Comparison of ENCODE assay signal across 8 cellular contexts in the genomic region with DNA sequence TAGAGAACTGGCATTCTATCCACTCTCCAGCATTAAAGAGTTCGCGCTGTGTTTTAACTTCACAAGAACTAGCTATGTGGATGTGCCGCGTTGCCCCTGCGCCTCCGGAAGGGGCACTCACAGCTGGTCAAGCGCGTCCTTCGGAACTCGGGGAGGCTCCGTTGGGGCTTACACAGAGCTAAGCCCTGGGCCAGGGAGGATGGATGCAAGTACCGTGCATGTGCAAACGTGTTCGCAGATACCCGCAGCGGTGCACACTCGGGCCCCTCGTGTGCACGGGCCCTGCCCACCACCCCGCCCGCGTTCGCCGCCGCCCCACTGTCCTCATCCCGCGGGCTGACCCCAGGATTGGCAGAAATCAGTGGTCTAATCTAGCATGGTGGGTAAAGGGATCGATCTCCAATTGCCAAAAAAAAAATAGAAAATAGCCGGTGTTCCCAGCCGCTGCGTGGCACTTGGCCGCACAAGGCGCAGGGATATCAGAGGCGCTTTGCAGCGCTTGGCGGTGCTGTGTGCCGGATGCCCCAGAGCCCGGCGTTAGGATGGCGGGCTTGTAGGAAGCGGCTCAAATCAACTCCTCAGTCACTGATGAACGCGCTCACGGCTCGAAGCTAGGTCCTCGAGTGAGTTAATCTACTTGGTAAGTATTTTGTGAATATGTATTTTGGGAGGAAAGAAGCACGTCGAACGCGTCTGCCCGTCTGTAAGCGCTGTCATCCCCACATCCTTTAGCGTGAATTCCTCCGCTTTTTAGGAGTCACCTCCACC. TPM values are rescaled to one million over a fixed set of nuclear protein-coding genes. Genes with fewer than 3 reads are reported as not detected.
DNase-seq lines count a peak whose midpoint lies in the region; ATAC-seq, FAIRE-seq and TF ChIP-seq lines count a peak whose summit lies in the region.

No MANE protein-coding gene starts in this region.

- TF ChIP-seq CTCF in KMS-11 (conservative IDR thresholded peaks at IDR 0.05; ENCODE audit: low read depth, low read length) (no peak), chondrocyte (IDR thresholded peaks at IDR 0.05) (peak; percentile 63), left lung (IDR thresholded peaks at IDR 0.05) (no peak)

- peak overlapping the region; percentile 87 for H3K4me3 Mint-ChIP-seq in chondrocyte (ENCODE audit: unreplicated experiment)

- DNase-seq in C1 segment of cervical spinal cord (lab: John Stamatoyannopoulos, UW) (peak in 11 of 14 donors; percentile 24 to 89 (median 48)), chondrocyte (ENCODE audit: low spot score) (peak; percentile 73), left lung (peak in 1 of 2 donors; percentile 74), cerebellum (ENCODE audit: low spot score) (no peak), ureter (ENCODE audit: low spot score) (no peak), GM12891 (ENCODE audit: insufficient read length, low spot score) (no peak)

- H3K27me3 ChIP-seq in KMS-11 (ENCODE audit: insufficient read depth, low read depth) (no peaks in the 10 kb centered on the region), left lung (peaks cover 78 to 97% of the 10 kb centered on the region in 2 donors), thymus (ENCODE audit: control insufficient read depth, insufficient read depth) (peaks cover 66% of the 10 kb centered on the region)

- no peaks in the 10 kb centered on the region for H4K20me1 ChIP-seq in KMS-11 (ENCODE audit: insufficient read depth)

- H3K79me2 ChIP-seq in KMS-11 (ENCODE audit: insufficient read depth, low read depth) = no peaks in the 10 kb centered on the region

- no peak overlapping the region for H3K9ac ChIP-seq in KMS-11

- intact Hi-C loops in left lung (cut with DNase I) = no loop called here

- WGBS in thymus = 3% methylated on average over 54 of the region's 54 CpGs

- no peak for TF ChIP-seq POLR2A in GM12891 (IDR thresholded peaks at IDR 0.05; ENCODE audit: low read depth, low read length)

- H3K9me3 ChIP-seq in left lung (no peaks in the 10 kb centered on the region), thymus (ENCODE audit: control insufficient read depth) (peaks cover 1% of the 10 kb centered on the region)

- H3K36me3 ChIP-seq in KMS-11 (ENCODE audit: insufficient read depth) (no peaks in the 10 kb centered on the region), left lung (no peaks in the 10 kb centered on the region), thymus (ENCODE audit: control insufficient read depth, insufficient read depth) (no peaks in the 10 kb centered on the region)

- peaks cover 64% of the 10 kb centered on the region for H3K4me1 Mint-ChIP-seq in chondrocyte (ENCODE audit: low read depth)

- H3K27ac Mint-ChIP-seq in chondrocyte (ENCODE audit: unreplicated experiment) = peak overlapping the region; percentile 83

- ATAC-seq in left lung = peak; percentile 53

- H3K9me3 Mint-ChIP-seq in chondrocyte (ENCODE audit: low read depth) = no peaks in the 10 kb centered on the region

- H3K27me3 Mint-ChIP-seq in chondrocyte (ENCODE audit: low read depth) = peaks cover 4% of the 10 kb centered on the region

- H3K27ac ChIP-seq in KMS-11 = no peak overlapping the region
- no peak overlapping the region for H3K27ac ChIP-seq in left lung
- H3K27ac ChIP-seq in thymus (ENCODE audit: low read depth) = no peak overlapping the region

- H3K36me3 Mint-ChIP-seq in chondrocyte (ENCODE audit: low read depth) = no peaks in the 10 kb centered on the region

- H3K4me1 ChIP-seq in KMS-11 (ENCODE audit: low read depth, poor library complexity, severe bottlenecking) = peaks cover 38% of the 10 kb centered on the region
- H3K4me1 ChIP-seq in left lung = peaks cover 27 to 64% of the 10 kb centered on the region in 2 donors
- H3K4me1 ChIP-seq in thymus (ENCODE audit: control insufficient read depth, insufficient read depth, low read length) = peaks cover 15% of the 10 kb centered on the region

- H3K4me3 ChIP-seq in KMS-11 (IDR thresholded peaks at IDR 0.05; ENCODE audit: insufficient read depth, low read depth, low read length) = peak overlapping the region; percentile 21
- peak overlapping the region; percentile 16 to 35 for H3K4me3 ChIP-seq in left lung
- H3K4me3 ChIP-seq in thymus (ENCODE audit: low read length) = peak overlapping the region; percentile 40

- H3K4me2 ChIP-seq in KMS-11 = peak overlapping the region; percentile 85

- no peak overlapping the region; the same call in 1 of the 2 replicates for H2AFZ ChIP-seq in KMS-11 (ENCODE audit: low read depth)

- FAIRE-seq in GM12891 (lab: Jason Lieb, UNC) = no peak

TF ChIP-seq in GM12891, 5 proteins besides CTCF, POLR2A, EP300 and RAD21:
- TF ChIP-seq PAX5 (IDR thresholded peaks at IDR 0.05; ENCODE audit: insufficient read depth, low read length, severe bottlenecking) (no peak), POLR2AphosphoS5 (IDR thresholded peaks at IDR 0.05; ENCODE audit: low read depth, low read length) (no peak), SPI1 (IDR thresholded peaks at IDR 0.05; ENCODE audit: low read depth, low read length) (no peak), TAF1 (IDR thresholded peaks at IDR 0.05; ENCODE audit: low read depth, low read length) (no peak), POU2F2 (IDR thresholded peaks at IDR 0.05; ENCODE audit: low read depth, low read length) (no peak)
TF ChIP-seq in GM12891: peak in this region for 0.

RNA-seq across cellular contexts. Expression of a gene that starts 1.0 kb away (rescaled TPM):
- 30.2 to 69.6 TPM (median 30.5 TPM) in 3 replicates for total RNA-seq in chondrocyte
- under 1 TPM; 0.58 to 0.92 TPM for total RNA-seq in left lung
- 0.11 TPM for polyA plus RNA-seq in thymus
- total RNA-seq in cerebellum = 29.9 TPM
- 12.1 TPM for total RNA-seq in ureter
- not detected for polyA plus RNA-seq in GM12891 (2012; ENCODE audit: low read depth, missing spikeins)

Comparison
In these comparisons a context has a peak if more than half of its experiments do, and no peak if none do; other contexts are left out.
1. DNase-seq: peak in C1 segment of cervical spinal cord (11 of 14) and chondrocyte (single experiment); none in cerebellum (single experiment), ureter (single experiment) and GM12891 (single experiment).
2. Peak in every context shown above with its lines, with median percentiles within 50 percentile points of each other: H3K4me3 ChIP-seq.